In genomic region chr20:41229259-41229658, GRCh38 we compare ENCODE assay signal across 15 cellular contexts.
DNase-seq lines count a peak whose midpoint lies in the region; ATAC-seq and TF ChIP-seq lines count a peak whose summit lies in the region.
"Had no signal": no experiment of that assay in that cellular context is flagged by ENCODE, and none has a peak within 500 bp of the region (broad histone marks: within the 10 kb centered on the region; RNA-seq: fewer than 3 reads in every experiment).

No MANE protein-coding gene starts in this region.

- H3K9me3 ChIP-seq in left ventricle myocardium inferior (replicated peaks), result no peaks in the 10 kb centered on the region
- no peaks in the 10 kb centered on the region for H3K9me3 ChIP-seq in psoas muscle
- H3K9me3 ChIP-seq in uterus, result no peaks in the 10 kb centered on the region
- no peaks in the 10 kb centered on the region for H3K9me3 ChIP-seq in prostate gland
- H3K9me3 ChIP-seq: Peyer's patch had no signal

- peaks cover 61% of the 10 kb centered on the region for H3K4me1 ChIP-seq in left ventricle myocardium inferior
- peaks cover 42% of the 10 kb centered on the region for H3K4me1 ChIP-seq in psoas muscle
- H3K4me1 ChIP-seq in uterus, result peaks cover 0 to 8% of the 10 kb centered on the region in 2 donors
- no peaks in the 10 kb centered on the region for H3K4me1 ChIP-seq in prostate gland (replicated peaks)

- ATAC-seq in left cardiac atrium (no peak), psoas muscle (peak; percentile 26 to 56 (median 40))

- DNase-seq in left ventricle myocardium inferior, result no peak
- no peak for DNase-seq in left cardiac atrium
- no peak for DNase-seq in psoas muscle
- DNase-seq in GM19240 (ENCODE audit: insufficient read length, low spot score), result no peak
- DNase-seq in uterus, result no peak
- DNase-seq in prostate gland (ENCODE audit: low spot score), result no peak
- DNase-seq: CD8-positive, alpha-beta memory T cell; H9; KG1; NCI-H1694; NCI-H2081; NCI-H446; Peyer's patch had no signal

- no peak overlapping the region for H3K4me3 ChIP-seq in left ventricle myocardium inferior
- no peak overlapping the region for H3K4me3 ChIP-seq in psoas muscle
- no peak overlapping the region for H3K4me3 ChIP-seq in uterus
- H3K4me3 ChIP-seq in prostate gland, result no peak overlapping the region
- H3K4me3 ChIP-seq: Peyer's patch had no signal

- TF ChIP-seq POLR2A in uterus (IDR thresholded peaks at IDR 0.05) (no peak), prostate gland (IDR thresholded peaks at IDR 0.05) (no peak)

- intact Hi-C loops in left ventricle myocardium inferior (cut with micrococcal nuclease) (no loop called here), left cardiac atrium (cut with DNase I) (no loop called here), psoas muscle (cut with DNase I) (loop anchor here in 1 of 2 donors (5.0 kb wide), 1 partner anchor 47 kb away; no protein-coding TSS in a partner anchor), uterus (cut with DNase I; ENCODE audit: low total_unique reads) (no loop called here), prostate gland (cut with DNase I) (no loop called here)

- no peaks in the 10 kb centered on the region for H3K27me3 ChIP-seq in left ventricle myocardium inferior (ENCODE audit: low read depth)
- no peaks in the 10 kb centered on the region for H3K27me3 ChIP-seq in psoas muscle (ENCODE audit: insufficient read depth in 3 of 3, low read length in 2 of 3)
- no peaks in the 10 kb centered on the region for H3K27me3 ChIP-seq in uterus
- no peaks in the 10 kb centered on the region for H3K27me3 ChIP-seq in prostate gland (replicated peaks; ENCODE audit: insufficient read depth)
- H3K27me3 ChIP-seq: Peyer's patch had no signal

- H3K27ac ChIP-seq in left ventricle myocardium inferior (replicated peaks) (peak overlapping the region; percentile 85), cingulate gyrus (ENCODE audit: low read depth, low read length) (peak overlapping the region; percentile 5), psoas muscle (no peak overlapping the region), uterus (no peak overlapping the region), prostate gland (no peak overlapping the region)
- H3K27ac ChIP-seq: C4-2B, Peyer's patch had no signal

- no peaks in the 10 kb centered on the region for H3K36me3 ChIP-seq in left ventricle myocardium inferior
- peaks cover 0 to 2% of the 10 kb centered on the region in 2 donors for H3K36me3 ChIP-seq in psoas muscle (ENCODE audit: insufficient read depth in 1 of 2, low read depth in 1 of 2)
- no peaks in the 10 kb centered on the region for H3K36me3 ChIP-seq in uterus
- H3K36me3 ChIP-seq in prostate gland, result no peaks in the 10 kb centered on the region
- H3K36me3 ChIP-seq: Peyer's patch had no signal

- no peak for TF ChIP-seq CTCF in left ventricle myocardium inferior (IDR thresholded peaks at IDR 0.05; ENCODE audit: borderline replicate concordance)
- no peak for TF ChIP-seq CTCF in psoas muscle (IDR thresholded peaks at IDR 0.05)
- no peak for TF ChIP-seq CTCF in uterus (IDR thresholded peaks at IDR 0.05)
- no peak for TF ChIP-seq CTCF in prostate gland (IDR thresholded peaks at IDR 0.05)

Comparison
In these comparisons a context has a peak if more than half of its experiments do, and no peak if none do; other contexts are left out.
1. H3K27ac ChIP-seq: peak in left ventricle myocardium inferior (single experiment) and cingulate gyrus (single experiment); none in psoas muscle (single experiment), uterus (0 of 2) and prostate gland (0 of 2).
2. ATAC-seq: peak in psoas muscle (4 of 4); none in left cardiac atrium (0 of 2).